41 cellular contexts compared by ENCODE assay signal in the genomic region with DNA sequence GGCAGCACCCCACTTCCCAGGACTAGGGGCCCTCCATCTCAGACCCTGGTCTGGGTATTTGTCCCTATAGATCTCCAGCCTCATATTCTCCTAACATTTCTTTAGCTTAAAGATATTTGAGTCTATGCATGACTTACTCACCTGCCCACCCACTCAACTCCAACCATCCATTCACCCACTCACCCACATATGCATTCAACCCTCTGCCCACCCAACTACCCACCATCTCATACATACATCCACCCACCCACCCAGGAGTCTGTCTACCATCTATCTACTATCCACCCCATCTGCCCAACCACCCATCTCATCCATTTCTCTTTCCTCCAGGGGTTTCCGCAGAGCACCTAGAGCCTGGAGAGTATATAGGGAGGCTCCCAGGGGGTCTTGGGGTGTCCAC. TPM values are rescaled to one million over a fixed set of nuclear protein-coding genes. Genes with fewer than 3 reads are reported as not detected.
"Had no signal": no experiment of that assay in that cellular context is flagged by ENCODE, and none has a peak within 500 bp of the region (broad histone marks: within the 10 kb centered on the region; RNA-seq: fewer than 3 reads in every experiment).

No MANE protein-coding gene starts in this region.

- H3K27ac ChIP-seq: adrenal gland, ascending aorta, body of pancreas, brain microvascular endothelial cell, breast epithelium, cardiac muscle cell had no signal

- H3K27ac Mint-ChIP-seq: activated naive CD4-positive, alpha-beta T cell treated with anti-CD3 and anti-CD28 coated beads for 36 hours; activated naive CD4-positive, alpha-beta T cell treated with anti-CD3 and anti-CD28 coated beads, Interleukin-2, amount 10 ng/mL, durations not matched to agents 7 days and 5 days; activated naive CD4-positive, alpha-beta T cell treated with anti-CD3 and anti-CD28 coated beads, Interleukin-2, amount 50 U/mL, for 24 hours; activated naive CD4-positive, alpha-beta T cell treated with anti-CD3 and anti-CD28 coated beads, Interleukin-2, amount 50 U/mL, for 72 hours; activated naive CD8-positive, alpha-beta T cell; activated naive CD8-positive, alpha-beta T cell treated with anti-CD3 and anti-CD28 coated beads for 36 hours; activated naive CD8-positive, alpha-beta T cell treated with anti-CD3 and anti-CD28 coated beads, Interleukin-2, amount 10 ng/mL, durations not matched to agents 7 days and 5 days; activated naive CD8-positive, alpha-beta T cell treated with anti-CD3 and anti-CD28 coated beads, Interleukin-2, amount 50 U/mL, for 24 hours; activated T-cell treated with anti-CD3 and anti-CD28 coated beads, Interleukin-2, amount 50 U/mL, for 24 hours; activated T-cell treated with anti-CD3 and anti-CD28 coated beads, Interleukin-2, amount 50 U/mL, for 72 hours; activated T-helper 1 cell treated with anti-CD3 and anti-CD28 coated beads, Interleukin-12 subunit alpha, Interleukin-12 subunit beta, Interleukin-2, Interleukin-4 antibody, amounts not matched to agents 30 ng/mL and 10 ng/mL and 1 ng/mL, durations not matched to agents 14 hours and 24 hours and 36 hours; activated T-helper 17 cell treated with anti-CD3 and anti-CD28 coated beads, Interleukin-2, amount 50 U/mL, for 72 hours; activated T-helper 2 cell treated with anti-CD3 and anti-CD28 coated beads, Interferon-gamma antibody, Interleukin-2, Interleukin-4, amounts not matched to agents 10 μg/mL and 5 μg/mL and 100 μg/mL, durations not matched to agents 14 hours and 24 hours and 36 hours; brain had no signal

- H3K9me3 Mint-ChIP-seq: activated naive CD4-positive, alpha-beta T cell treated with anti-CD3 and anti-CD28 coated beads for 36 hours; activated naive CD4-positive, alpha-beta T cell treated with anti-CD3 and anti-CD28 coated beads, Interleukin-2, amount 10 ng/mL, durations not matched to agents 7 days and 5 days; activated naive CD4-positive, alpha-beta T cell treated with anti-CD3 and anti-CD28 coated beads, Interleukin-2, amount 50 U/mL, for 24 hours; activated naive CD4-positive, alpha-beta T cell treated with anti-CD3 and anti-CD28 coated beads, Interleukin-2, amount 50 U/mL, for 72 hours; activated naive CD8-positive, alpha-beta T cell treated with anti-CD3 and anti-CD28 coated beads for 36 hours; activated naive CD8-positive, alpha-beta T cell treated with anti-CD3 and anti-CD28 coated beads, Interleukin-2, amount 10 ng/mL, durations not matched to agents 7 days and 5 days; activated naive CD8-positive, alpha-beta T cell treated with anti-CD3 and anti-CD28 coated beads, Interleukin-2, amount 50 U/mL, for 24 hours; activated T-cell treated with anti-CD3 and anti-CD28 coated beads, Interleukin-2, amount 50 U/mL, for 24 hours; activated T-cell treated with anti-CD3 and anti-CD28 coated beads, Interleukin-2, amount 50 U/mL, for 4 hours; activated T-cell treated with anti-CD3 and anti-CD28 coated beads, Interleukin-2, amount 50 U/mL, for 72 hours; activated T-helper 1 cell treated with anti-CD3 and anti-CD28 coated beads, Interleukin-12 subunit alpha, Interleukin-12 subunit beta, Interleukin-2, Interleukin-4 antibody, amounts not matched to agents 30 ng/mL and 10 ng/mL and 1 ng/mL, durations not matched to agents 14 hours and 24 hours and 36 hours; activated T-helper 17 cell treated with anti-CD3 and anti-CD28 coated beads, Interleukin-2, amount 50 U/mL, for 72 hours; activated T-helper 2 cell treated with anti-CD3 and anti-CD28 coated beads, Interferon-gamma antibody, Interleukin-2, Interleukin-4, amounts not matched to agents 10 μg/mL and 5 μg/mL and 100 μg/mL, durations not matched to agents 14 hours and 24 hours and 36 hours; central memory CD8-positive, alpha-beta T cell had no signal

- H3K4me3 Mint-ChIP-seq: activated naive CD4-positive, alpha-beta T cell treated with anti-CD3 and anti-CD28 coated beads for 36 hours; activated naive CD4-positive, alpha-beta T cell treated with anti-CD3 and anti-CD28 coated beads, Interleukin-2, amount 10 ng/mL, durations not matched to agents 7 days and 5 days; activated naive CD4-positive, alpha-beta T cell treated with anti-CD3 and anti-CD28 coated beads, Interleukin-2, amount 50 U/mL, for 24 hours; activated naive CD8-positive, alpha-beta T cell; activated naive CD8-positive, alpha-beta T cell treated with anti-CD3 and anti-CD28 coated beads for 36 hours; activated naive CD8-positive, alpha-beta T cell treated with anti-CD3 and anti-CD28 coated beads, Interleukin-2, amount 10 ng/mL, durations not matched to agents 7 days and 5 days; activated naive CD8-positive, alpha-beta T cell treated with anti-CD3 and anti-CD28 coated beads, Interleukin-2, amount 50 U/mL, for 24 hours; activated T-cell treated with anti-CD3 and anti-CD28 coated beads, Interleukin-2, amount 50 U/mL, for 24 hours; activated T-cell treated with anti-CD3 and anti-CD28 coated beads, Interleukin-2, amount 50 U/mL, for 4 hours; activated T-cell treated with anti-CD3 and anti-CD28 coated beads, Interleukin-2, amount 50 U/mL, for 72 hours; activated T-helper 1 cell treated with anti-CD3 and anti-CD28 coated beads, Interleukin-12 subunit alpha, Interleukin-12 subunit beta, Interleukin-2, Interleukin-4 antibody, amounts not matched to agents 30 ng/mL and 10 ng/mL and 1 ng/mL, durations not matched to agents 14 hours and 24 hours and 36 hours; activated T-helper 17 cell treated with anti-CD3 and anti-CD28 coated beads, Interleukin-2, amount 50 U/mL, for 72 hours; brain; central memory CD8-positive, alpha-beta T cell had no signal

- H3K9me3 ChIP-seq: adrenal gland, ascending aorta, body of pancreas, breast epithelium had no signal

- H3K4me1 ChIP-seq: adrenal gland, ascending aorta, body of pancreas, breast epithelium had no signal

- H3K4me3 ChIP-seq: adrenal gland, ascending aorta, body of pancreas, breast epithelium, cardiac muscle cell had no signal

- DNase-seq: activated effector memory CD4-positive, alpha-beta T cell treated with anti-CD3 and anti-CD28 coated beads, Interleukin-2, amount 50 U/mL, for 16 hours; activated effector memory CD4-positive, alpha-beta T cell treated with Interleukin-2 at 50 U/mL for 16 hours; activated gamma-delta T cell; activated gamma-delta T cell treated with Interleukin-2 at 50 U/mL for 16 hours; activated naive CD4-positive, alpha-beta T cell; activated naive CD4-positive, alpha-beta T cell treated with anti-CD3 and anti-CD28 coated beads for 36 hours; activated naive CD4-positive, alpha-beta T cell treated with anti-CD3 and anti-CD28 coated beads, Interleukin-2, amount 10 ng/mL, durations not matched to agents 7 days and 5 days; activated naive CD4-positive, alpha-beta T cell treated with anti-CD3 and anti-CD28 coated beads, Interleukin-2, amount 50 U/mL, for 16 hours; activated naive CD4-positive, alpha-beta T cell treated with Interleukin-2 at 50 U/mL for 16 hours; activated naive CD8-positive, alpha-beta T cell treated with anti-CD3 and anti-CD28 coated beads for 36 hours; activated naive CD8-positive, alpha-beta T cell treated with anti-CD3 and anti-CD28 coated beads, Interleukin-2, amount 10 ng/mL, durations not matched to agents 7 days and 5 days; activated naive CD8-positive, alpha-beta T cell treated with anti-CD3 and anti-CD28 coated beads, Interleukin-2, amount 50 U/mL, for 24 hours; activated T-cell treated with anti-CD3 and anti-CD28 coated beads, Interleukin-2, amount 50 U/mL, for 1 hour; activated T-cell treated with anti-CD3 and anti-CD28 coated beads, Interleukin-2, amount 50 U/mL, for 24 hours; activated T-cell treated with anti-CD3 and anti-CD28 coated beads, Interleukin-2, amount 50 U/mL, for 4 hours; activated T-cell treated with anti-CD3 and anti-CD28 coated beads, Interleukin-2, amount 50 U/mL, for 48 hours; activated T-cell treated with anti-CD3 and anti-CD28 coated beads, Interleukin-2, amount 50 U/mL, for 72 hours; adrenal gland; amniotic stem cell; amygdala; anterior cingulate cortex; aorta; body of pancreas; brain microvascular endothelial cell; caudate nucleus; central memory CD4-positive, alpha-beta T cell; cerebellar nuclear complex had no signal

- H3K27me3 Mint-ChIP-seq: activated naive CD4-positive, alpha-beta T cell treated with anti-CD3 and anti-CD28 coated beads, Interleukin-2, amount 50 U/mL, for 24 hours; activated naive CD8-positive, alpha-beta T cell treated with anti-CD3 and anti-CD28 coated beads for 36 hours had no signal

- H3K36me3 ChIP-seq: adrenal gland, ascending aorta, brain microvascular endothelial cell, breast epithelium, cardiac muscle cell had no signal

- H3K27me3 ChIP-seq: adrenal gland, ascending aorta, body of pancreas, breast epithelium had no signal

- H3K4me1 Mint-ChIP-seq: activated naive CD4-positive, alpha-beta T cell treated with anti-CD3 and anti-CD28 coated beads, Interleukin-2, amount 10 ng/mL, durations not matched to agents 7 days and 5 days; activated naive CD4-positive, alpha-beta T cell treated with anti-CD3 and anti-CD28 coated beads, Interleukin-2, amount 50 U/mL, for 24 hours; activated naive CD8-positive, alpha-beta T cell treated with anti-CD3 and anti-CD28 coated beads for 36 hours; activated naive CD8-positive, alpha-beta T cell treated with anti-CD3 and anti-CD28 coated beads, Interleukin-2, amount 50 U/mL, for 24 hours; activated T-helper 17 cell treated with anti-CD3 and anti-CD28 coated beads, Interleukin-2, amount 50 U/mL, for 72 hours; brain; central memory CD8-positive, alpha-beta T cell had no signal

- H3K36me3 Mint-ChIP-seq: activated naive CD4-positive, alpha-beta T cell treated with anti-CD3 and anti-CD28 coated beads, Interleukin-2, amount 10 ng/mL, durations not matched to agents 7 days and 5 days; activated naive CD4-positive, alpha-beta T cell treated with anti-CD3 and anti-CD28 coated beads, Interleukin-2, amount 50 U/mL, for 24 hours; activated naive CD4-positive, alpha-beta T cell treated with anti-CD3 and anti-CD28 coated beads, Interleukin-2, amount 50 U/mL, for 72 hours; activated naive CD8-positive, alpha-beta T cell; activated naive CD8-positive, alpha-beta T cell treated with anti-CD3 and anti-CD28 coated beads for 36 hours; activated naive CD8-positive, alpha-beta T cell treated with anti-CD3 and anti-CD28 coated beads, Interleukin-2, amount 10 ng/mL, durations not matched to agents 7 days and 5 days; brain had no signal

RNA-seq across cellular contexts. Expression of a gene that starts 52.8 kb away (rescaled TPM):
- total RNA-seq: activated naive CD4-positive, alpha-beta T cell treated with anti-CD3 and anti-CD28 coated beads for 36 hours; activated naive CD8-positive, alpha-beta T cell treated with anti-CD3 and anti-CD28 coated beads for 36 hours; activated T-cell treated with anti-CD3 and anti-CD28 coated beads, Interleukin-2, amount 50 U/mL, for 4 hours; activated T-helper 1 cell treated with anti-CD3 and anti-CD28 coated beads, Interleukin-12 subunit alpha, Interleukin-12 subunit beta, Interleukin-2, Interleukin-4 antibody, amounts not matched to agents 30 ng/mL and 10 ng/mL and 1 ng/mL, durations not matched to agents 14 hours and 24 hours and 36 hours; activated T-helper 2 cell treated with anti-CD3 and anti-CD28 coated beads, Interferon-gamma antibody, Interleukin-2, Interleukin-4, amounts not matched to agents 10 μg/mL and 5 μg/mL and 100 μg/mL, durations not matched to agents 14 hours and 24 hours and 36 hours; aorta; ascending aorta; body of pancreas; breast epithelium; bronchial epithelial cell; cardiac muscle cell; cardiac septum; chondrocyte had no signal
